ENCODE assay signal across 1 cellular context in genomic region chr7:22859676-22860290, GRCh38.
TF ChIP-seq lines count a peak whose summit lies in the region.

No MANE protein-coding gene starts in this region.

TF ChIP-seq in GM23338, 12 proteins besides CTCF, POLR2A, EP300 and RAD21 (continued from another document):
- TF ChIP-seq CREB1 (CRISPR knock-in tag; IDR thresholded peaks at IDR 0.05; ENCODE audit: low read depth) (no peak), POLR2AphosphoS5 (IDR thresholded peaks at IDR 0.05; ENCODE audit: low read depth) (no peak; the same call in 1 of the 2 replicates), STAT1 (IDR thresholded peaks at IDR 0.05; ENCODE audit: unreplicated experiment) (no peak), NANOG (IDR thresholded peaks at IDR 0.05; ENCODE audit: borderline replicate concordance) (no peak), EZH2 (IDR thresholded peaks at IDR 0.05; ENCODE audit: low read depth, unreplicated experiment) (no peak)
TF ChIP-seq in GM23338: peak in this region for 0.
